Comparison of ENCODE assay signal across 18 cellular contexts in genomic region chr4:55050418-55050950, GRCh38.
DNase-seq lines count a peak whose midpoint lies in the region; ATAC-seq and TF ChIP-seq lines count a peak whose summit lies in the region.
"Had no signal": no experiment of that assay in that cellular context is flagged by ENCODE, and none has a peak within 500 bp of the region (broad histone marks: within the 10 kb centered on the region; RNA-seq: fewer than 3 reads in every experiment).

No MANE protein-coding gene starts in this region.

- H3K4me3 ChIP-seq in left ventricle myocardium inferior (no peak overlapping the region), right atrium auricular region (no peak overlapping the region), thyroid gland (replicated peaks in 1 of 3) (no peak overlapping the region)
- H3K4me3 ChIP-seq: GM23248 had no signal

- H3K27me3 ChIP-seq in left ventricle myocardium inferior (ENCODE audit: low read depth): no peaks in the 10 kb centered on the region
- no peaks in the 10 kb centered on the region for H3K27me3 ChIP-seq in right atrium auricular region
- no peaks in the 10 kb centered on the region for H3K27me3 ChIP-seq in thyroid gland

- intact Hi-C loops in left ventricle myocardium inferior (cut with micrococcal nuclease) (no loop called here), thyroid gland (cut with DNase I) (no loop called here)

- peak overlapping the region; percentile 72 for H3K27ac ChIP-seq in left ventricle myocardium inferior (replicated peaks)
- peak overlapping the region in 1 of 2 donors; percentile 29 for H3K27ac ChIP-seq in right atrium auricular region
- peak overlapping the region in 2 of 3 donors; percentile 7 to 15 for H3K27ac ChIP-seq in thyroid gland
- H3K27ac ChIP-seq: GM23248 had no signal

- DNase-seq in left ventricle myocardium inferior (no peak), right atrium auricular region (ENCODE audit: low spot score) (no peak), SK-MEL-5 (ENCODE audit: low read depth, low spot score) (peak; percentile 26), foreskin melanocyte (peak; percentile 37), thyroid gland (no peak), DMS53 treated with DMSO at 0.1 percent for 48 hours (lab: John Stamatoyannopoulos, UW; ENCODE audit: unreplicated experiment) (no peak)
- DNase-seq: C1 segment of cervical spinal cord; Caco-2; CD4-positive, alpha-beta memory T cell; DMS153; DMS79; EL; GDM1; GM23248; H7; HCEC 1CT had no signal

- TF ChIP-seq CTCF in left ventricle myocardium inferior (IDR thresholded peaks at IDR 0.05; ENCODE audit: borderline replicate concordance) (no peak), right atrium auricular region (IDR thresholded peaks at IDR 0.05) (no peak), thyroid gland (IDR thresholded peaks at IDR 0.05) (no peak)

- H3K36me3 ChIP-seq in left ventricle myocardium inferior (no peaks in the 10 kb centered on the region), right atrium auricular region (no peaks in the 10 kb centered on the region), thyroid gland (no peaks in the 10 kb centered on the region)

- TF ChIP-seq POLR2A in thyroid gland (IDR thresholded peaks at IDR 0.05): no peak

- WGBS in thyroid gland, 2 donors: 77% methylated on average over 1 of the region's 1 CpG

- no peak for ATAC-seq in GM21576 (IDR thresholded peaks at IDR 0.05; ENCODE audit: unreplicated experiment)
- ATAC-seq in HG03565 (IDR thresholded peaks at IDR 0.05; ENCODE audit: unreplicated experiment): no peak

- H3K4me1 ChIP-seq in left ventricle myocardium inferior (peaks cover 23% of the 10 kb centered on the region), right atrium auricular region (no peaks in the 10 kb centered on the region), thyroid gland (no peaks in the 10 kb centered on the region)
- H3K4me1 ChIP-seq: Caco-2 had no signal

- H3K9me3 ChIP-seq in left ventricle myocardium inferior (replicated peaks) (peaks cover 31% of the 10 kb centered on the region), right atrium auricular region (no peaks in the 10 kb centered on the region), thyroid gland (no peaks in the 10 kb centered on the region)
- H3K9me3 ChIP-seq: Caco-2 had no signal

- in situ Hi-C loops in SK-MEL-5 (cut with HindIII; ENCODE audit: low pct_unique_long_range_greater_than_20kb, low sequenced_read_pairs): no loop called here

Comparison
In these comparisons a context has a peak if more than half of its experiments do, and no peak if none do; other contexts are left out.
1. DNase-seq: peak in SK-MEL-5 (single experiment) and foreskin melanocyte (single experiment); none in left ventricle myocardium inferior (single experiment), right atrium auricular region (single experiment), thyroid gland (0 of 2) and DMS53 treated with DMSO at 0.1 percent for 48 hours (single experiment).